In the genomic region with DNA sequence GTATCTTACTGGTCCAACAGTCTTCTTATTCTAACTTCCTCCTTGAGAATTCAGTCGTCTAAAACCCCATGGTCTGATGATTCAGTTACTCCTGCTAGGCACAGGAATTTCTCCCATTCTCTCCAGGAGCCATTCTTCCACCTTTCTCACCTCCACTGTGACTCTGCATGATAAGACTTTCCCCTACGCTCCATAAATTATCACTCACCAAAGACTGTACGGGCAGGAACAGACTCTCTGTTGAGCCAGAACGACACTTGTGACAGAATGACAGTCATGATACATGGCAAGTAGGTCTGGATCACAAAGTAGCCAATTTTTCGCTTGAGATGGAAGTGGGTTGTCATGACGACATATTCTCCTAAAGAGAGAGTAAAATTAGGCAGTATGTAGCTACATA, we compare ENCODE assay signal across 11 cellular contexts. TPM values are rescaled to one million over a fixed set of nuclear protein-coding genes. Genes with fewer than 3 reads are reported as not detected.
"Had no signal": no experiment of that assay in that cellular context is flagged by ENCODE, and none has a peak within 500 bp of the region (broad histone marks: within the 10 kb centered on the region; RNA-seq: fewer than 3 reads in every experiment).

No MANE protein-coding gene starts in this region.

- DNase-seq: GM23248, GOT3, H7, HFFc6, IMR-90, KBM-7 had no signal

- ATAC-seq: HCT116 had no signal

- H3K4me1 ChIP-seq: HAP-1 had no signal

- H3K9me3 ChIP-seq: HAP-1 had no signal

- H3K36me3 ChIP-seq: HAP-1 had no signal

- H3K27ac ChIP-seq: GM23248, HL-60 had no signal

- H3K4me3 ChIP-seq: GM23248, HAP-1 had no signal

RNA-seq across cellular contexts. Expression of a gene that starts 59.0 kb away (rescaled TPM):
- total RNA-seq: GM23248, H4, H7, HFFc6, HT1080, IMR-90 had no signal
- polyA plus RNA-seq: GM23248, IMR-90 had no signal
